2 cellular contexts compared by ENCODE assay signal in genomic region chr2:3635171-3636008, GRCh38.
TF ChIP-seq lines count a peak whose summit lies in the region.

No MANE protein-coding gene starts in this region.

TF ChIP-seq in A549, 52 proteins besides CTCF, POLR2A, EP300 and RAD21:
- no peak for TF ChIP-seq HDAC2 (IDR thresholded peaks at IDR 0.05)
- no peak for TF ChIP-seq EHMT2 (IDR thresholded peaks at IDR 0.05; ENCODE audit: low read depth)
- TF ChIP-seq HOXA7 (CRISPR knock-in tag; IDR thresholded peaks at IDR 0.05) = no peak
- TF ChIP-seq SREBF2 (IDR thresholded peaks at IDR 0.05) = no peak
- no peak for TF ChIP-seq CBX8 (IDR thresholded peaks at IDR 0.05)

TF ChIP-seq in K562, 482 proteins besides CTCF, POLR2A, EP300 and RAD21:
- TF ChIP-seq CBX1 (IDR thresholded peaks at IDR 0.05; ENCODE audit: low read depth) (no peak), HNRNPL (IDR thresholded peaks at IDR 0.05; ENCODE audit: low read depth, low read length) (no peak), TGIF2 (CRISPR knock-in tag; IDR thresholded peaks at IDR 0.05) (no peak), TFAP4 (CRISPR knock-in tag; IDR thresholded peaks at IDR 0.05; ENCODE audit: borderline replicate concordance) (peak; percentile 7; the same call in 1 of the 2 replicates), CC2D1A (IDR thresholded peaks at IDR 0.05) (no peak)
